Comparison of ENCODE assay signal across 8 cellular contexts in the genomic region with DNA sequence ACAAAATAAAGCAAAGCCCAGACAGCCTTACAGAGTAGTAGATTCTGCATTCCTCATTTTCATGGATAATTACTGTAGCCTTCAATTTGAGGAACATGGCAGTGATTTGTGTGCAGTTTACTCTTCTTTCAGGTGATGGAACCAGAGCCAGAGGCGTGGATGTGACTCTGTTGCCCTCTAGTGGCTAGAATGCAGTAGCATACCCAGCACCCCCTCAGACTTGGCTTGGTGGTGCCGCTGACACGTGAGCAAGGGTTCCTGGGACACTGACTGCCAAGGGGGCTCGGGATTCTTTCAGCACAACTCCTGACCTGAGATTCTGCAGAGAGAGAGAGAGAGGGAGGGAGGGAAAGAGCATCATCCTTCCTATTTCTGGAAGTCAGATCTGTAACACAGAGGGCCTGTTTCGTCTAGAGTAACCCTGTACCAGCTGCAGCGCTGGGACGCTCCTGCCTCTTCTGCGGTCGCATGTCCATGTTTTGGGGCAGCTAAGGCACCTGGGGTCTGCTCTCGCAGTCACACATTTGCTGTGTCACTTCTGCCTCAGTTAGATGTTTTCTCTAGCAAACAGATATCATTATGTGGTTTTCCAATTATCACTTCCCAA.
A peak's percentile ranks its signal among the peaks of the same experiment; 100 is the strongest.
DNase-seq lines count a peak whose midpoint lies in the region; ATAC-seq and TF ChIP-seq lines count a peak whose summit lies in the region.

No MANE protein-coding gene starts in this region.

- H3K4me3 ChIP-seq in GM06990 (replicated peaks; ENCODE audit: low read depth, low read length) (no peak overlapping the region), KMS-11 (IDR thresholded peaks at IDR 0.05; ENCODE audit: insufficient read depth, low read depth, low read length) (no peak overlapping the region), right atrium auricular region (no peak overlapping the region), lower leg skin (ENCODE audit: low read depth, poor library complexity, severe bottlenecking) (no peak overlapping the region)

- intact Hi-C loops in lower leg skin (cut with DNase I; ENCODE audit: low total_unique reads) = no loop called here

- no peaks in the 10 kb centered on the region for H3K4me1 ChIP-seq in KMS-11 (ENCODE audit: low read depth, poor library complexity, severe bottlenecking)
- H3K4me1 ChIP-seq in right atrium auricular region = peaks cover 0 to 4% of the 10 kb centered on the region in 2 donors

- no peaks in the 10 kb centered on the region for H4K20me1 ChIP-seq in KMS-11 (ENCODE audit: insufficient read depth)

- peak overlapping the region; percentile 22; the same call in 1 of the 2 replicates for H2AFZ ChIP-seq in KMS-11 (ENCODE audit: low read depth)

- no peak overlapping the region for H3K9ac ChIP-seq in KMS-11

- H3K27ac ChIP-seq in KMS-11 (no peak overlapping the region), right atrium auricular region (no peak overlapping the region)

- TF ChIP-seq POLR2A in lower leg skin (IDR thresholded peaks at IDR 0.05) = no peak

- no peaks in the 10 kb centered on the region for H3K79me2 ChIP-seq in KMS-11 (ENCODE audit: insufficient read depth, low read depth)

- ATAC-seq in GM21717 (IDR thresholded peaks at IDR 0.05; ENCODE audit: unreplicated experiment) = peak; percentile 92

- H3K36me3 ChIP-seq in GM06990 (ENCODE audit: control insufficient read depth, insufficient read depth, low read length) (no peaks in the 10 kb centered on the region), KMS-11 (ENCODE audit: insufficient read depth) (no peaks in the 10 kb centered on the region), right atrium auricular region (no peaks in the 10 kb centered on the region)

- H3K9me3 ChIP-seq in right atrium auricular region = no peaks in the 10 kb centered on the region

- no peak overlapping the region for H3K4me2 ChIP-seq in KMS-11

- WGBS in lower leg skin, 2 donors = 41 to 45% methylated on average over 10 of the region's 10 CpGs

- no peaks in the 10 kb centered on the region; the same call in 1 of the 2 replicates for H3K27me3 ChIP-seq in GM06990 (replicated peaks; ENCODE audit: control insufficient read depth, insufficient read depth, low read length)
- no peaks in the 10 kb centered on the region for H3K27me3 ChIP-seq in KMS-11 (ENCODE audit: insufficient read depth, low read depth)
- no peaks in the 10 kb centered on the region for H3K27me3 ChIP-seq in right atrium auricular region

- TF ChIP-seq CTCF in GM06990 (IDR thresholded peaks at IDR 0.05; ENCODE audit: insufficient read depth, low read length, poor library complexity, severe bottlenecking) (peak; percentile 98), KMS-11 (conservative IDR thresholded peaks at IDR 0.05; ENCODE audit: low read depth, low read length) (peak; percentile 93), right atrium auricular region (IDR thresholded peaks at IDR 0.05) (peak; percentile 69 to 92), lower leg skin (IDR thresholded peaks at IDR 0.05) (peak in 1 of 3 donors; percentile 19)

- DNase-seq in GM06990 (ENCODE audit: extremely low read depth, insufficient read length) (peak; percentile 13), RPMI8226 (peak; percentile 60), amniotic epithelial cell (ENCODE audit: low read depth) (peak; percentile 24), right atrium auricular region (ENCODE audit: low spot score) (no peak), putamen (ENCODE audit: low spot score) (peak; percentile 60), lower leg skin (ENCODE audit: low spot score in 2 of 2) (no peak)

Comparison
In these comparisons a context has a peak if more than half of its experiments do, and no peak if none do; other contexts are left out.
1. DNase-seq: peak in GM06990 (single experiment), RPMI8226 (single experiment), amniotic epithelial cell (single experiment) and putamen (single experiment); none in right atrium auricular region (single experiment) and lower leg skin (0 of 2).